ENCODE assay signal across 1 cellular context in genomic region chr17:82449883-82450356, GRCh38.
TF ChIP-seq lines count a peak whose summit lies in the region.

No MANE protein-coding gene starts in this region.

TF ChIP-seq in GM23338, 12 proteins besides CTCF, POLR2A, EP300 and RAD21 (continued from another document):
- TF ChIP-seq ETS1 (IDR thresholded peaks at IDR 0.05) (no peak), ZNF462 (CRISPR knock-in tag; IDR thresholded peaks at IDR 0.05) (no peak), ZNF331 (CRISPR knock-in tag; IDR thresholded peaks at IDR 0.05; ENCODE audit: low read depth) (no peak), ZNF114 (CRISPR knock-in tag; IDR thresholded peaks at IDR 0.05) (no peak)
